Comparison of ENCODE assay signal across 8 cellular contexts in the genomic region with DNA sequence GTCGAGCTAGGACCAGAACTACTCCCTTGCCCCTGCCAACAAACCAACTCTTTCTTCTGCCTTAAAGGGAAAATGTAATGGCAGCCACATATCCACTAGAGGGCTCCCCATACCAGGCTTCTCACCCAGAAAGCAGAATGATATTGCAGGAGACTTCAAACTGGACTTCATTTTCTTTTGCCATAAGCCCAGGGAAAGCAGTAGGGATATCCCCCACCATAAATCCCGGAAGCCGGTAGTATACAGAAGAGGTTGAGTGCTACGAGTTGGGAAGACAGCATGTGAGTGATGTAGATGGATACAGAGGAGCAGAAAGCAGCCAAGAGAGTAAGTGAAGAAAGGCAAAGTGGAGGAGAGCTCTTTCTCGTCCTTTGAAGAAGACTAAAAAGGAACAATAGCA. TPM values are rescaled to one million over a fixed set of nuclear protein-coding genes. Genes with fewer than 3 reads are reported as not detected.
DNase-seq lines count a peak whose midpoint lies in the region; ATAC-seq and TF ChIP-seq lines count a peak whose summit lies in the region.

No MANE protein-coding gene starts in this region.

- WGBS in SK-N-SH (ENCODE audit: low lambda C conversion rate) = 21% methylated on average over 5 of the region's 5 CpGs

- no peaks in the 10 kb centered on the region for H3F3A ChIP-seq in SK-N-SH (replicated peaks; ENCODE audit: insufficient read depth)

- H3K4me3 ChIP-seq in SK-N-SH (ENCODE audit: low read depth in 2 of 2, low read length in 1 of 2) = peak overlapping the region in 1 of 2 experiments; percentile 13; a peak in 1 of 4 replicates
- no peak overlapping the region for H3K4me3 ChIP-seq in cardiac muscle cell

- POLR2A ChIA-PET in SK-N-SH (lab: Yijun Ruan, JAX) = interaction anchor here (0.6 kb wide), 1 partner anchor 85 kb away, joined by 3 read pairs; no protein-coding TSS in a partner anchor

- no peak overlapping the region for H3K4me3 Mint-ChIP-seq in activated naive CD8-positive, alpha-beta T cell treated with anti-CD3 and anti-CD28 coated beads, Interleukin-2, amount 50 U/mL, for 24 hours

- H3K27ac ChIP-seq in SK-N-SH (ENCODE audit: low read depth in 2 of 2, low read length in 1 of 2) = no peak overlapping the region
- no peak overlapping the region for H3K27ac ChIP-seq in cardiac muscle cell

- TF ChIP-seq CTCF in SK-N-SH (IDR thresholded peaks at IDR 0.05) (peak; percentile 90), cardiac muscle cell (IDR thresholded peaks at IDR 0.05; ENCODE audit: low read depth, low read length) (peak; percentile 92)

- CTCF ChIA-PET in SK-N-SH (lab: Yijun Ruan, JAX) = interaction anchor here (0.6 to 4.7 kb wide), 55 partner anchors 8 to 573 kb away, joined by 3 to 146 read pairs (median 4); a partner anchor contains a TSS

- H3K4me1 ChIP-seq in SK-N-SH (ENCODE audit: control insufficient read depth in 1 of 2, insufficient read depth in 2 of 2, low read depth in 1 of 2, low read length in 1 of 2) (no peaks in the 10 kb centered on the region), cardiac muscle cell (ENCODE audit: low read depth) (no peaks in the 10 kb centered on the region)

- DNase-seq in GM04504 (ENCODE audit: low read depth) = peak; percentile 24
- peak; percentile 66 for DNase-seq in NCI-H1105 (lab: John Stamatoyannopoulos, UW)
- peak; percentile 76 for DNase-seq in SK-N-SH
- peak; percentile 39 for DNase-seq in activated naive CD8-positive, alpha-beta T cell treated with anti-CD3 and anti-CD28 coated beads, Interleukin-2, amount 50 U/mL, for 24 hours
- peak; percentile 75 to 91 for DNase-seq in cardiac muscle cell (ENCODE audit: low read depth in 1 of 2, low spot score in 1 of 2)
- peak; percentile 49 for DNase-seq in pulmonary artery endothelial cell (ENCODE audit: low read depth, low spot score)

- peaks cover 4% of the 10 kb centered on the region for H3K27me3 Mint-ChIP-seq in activated naive CD8-positive, alpha-beta T cell treated with anti-CD3 and anti-CD28 coated beads, Interleukin-2, amount 50 U/mL, for 24 hours

- peak overlapping the region; percentile 48; the same call in 1 of the 2 replicates for H2AFZ ChIP-seq in SK-N-SH (ENCODE audit: low read depth)

- H3K36me3 Mint-ChIP-seq in activated naive CD8-positive, alpha-beta T cell treated with anti-CD3 and anti-CD28 coated beads, Interleukin-2, amount 50 U/mL, for 24 hours (ENCODE audit: low read depth) = no peaks in the 10 kb centered on the region

- peaks cover 9% of the 10 kb centered on the region for H3K9me3 Mint-ChIP-seq in activated naive CD8-positive, alpha-beta T cell treated with anti-CD3 and anti-CD28 coated beads, Interleukin-2, amount 50 U/mL, for 24 hours

- H3K4me2 ChIP-seq in SK-N-SH = no peak overlapping the region; the same call in 1 of the 2 replicates

- H3K27me3 ChIP-seq in SK-N-SH (ENCODE audit: insufficient read depth) (no peaks in the 10 kb centered on the region), cardiac muscle cell (no peaks in the 10 kb centered on the region)

- no peak for TF ChIP-seq EP300 in SK-N-SH (IDR thresholded peaks at IDR 0.05; ENCODE audit: borderline replicate concordance in 1 of 2, low read depth in 1 of 2, low read length in 1 of 2)

- no peak overlapping the region for H3K9ac ChIP-seq in SK-N-SH

- no peaks in the 10 kb centered on the region; the same call in 1 of the 2 replicates for H3K9me3 ChIP-seq in SK-N-SH
- H3K9me3 ChIP-seq in cardiac muscle cell (ENCODE audit: low read depth) = no peaks in the 10 kb centered on the region

- ATAC-seq in activated naive CD8-positive, alpha-beta T cell treated with anti-CD3 and anti-CD28 coated beads, Interleukin-2, amount 50 U/mL, for 24 hours = peak; percentile 43
- no peak for ATAC-seq in GM18861 (IDR thresholded peaks at IDR 0.05; ENCODE audit: unreplicated experiment)
- no peak for ATAC-seq in HG03342 (IDR thresholded peaks at IDR 0.05; ENCODE audit: unreplicated experiment)

- H3K9me2 ChIP-seq in SK-N-SH = no peaks in the 10 kb centered on the region

- no peak overlapping the region for H3K27ac Mint-ChIP-seq in activated naive CD8-positive, alpha-beta T cell treated with anti-CD3 and anti-CD28 coated beads, Interleukin-2, amount 50 U/mL, for 24 hours

- TF ChIP-seq RAD21 in SK-N-SH (IDR thresholded peaks at IDR 0.05; ENCODE audit: low read length) = peak; percentile 98

- no peaks in the 10 kb centered on the region for H3K4me1 Mint-ChIP-seq in activated naive CD8-positive, alpha-beta T cell treated with anti-CD3 and anti-CD28 coated beads, Interleukin-2, amount 50 U/mL, for 24 hours

- H3K79me2 ChIP-seq in SK-N-SH (ENCODE audit: insufficient read depth) = no peaks in the 10 kb centered on the region

- no peaks in the 10 kb centered on the region for H4K20me1 ChIP-seq in SK-N-SH (ENCODE audit: insufficient read depth)

- H3K36me3 ChIP-seq in SK-N-SH (replicated peaks in 1 of 2; ENCODE audit: control insufficient read depth in 1 of 2, insufficient read depth in 2 of 2, low read length in 1 of 2) (no peaks in the 10 kb centered on the region), cardiac muscle cell (no peaks in the 10 kb centered on the region)

TF ChIP-seq in SK-N-SH, 30 proteins besides CTCF, POLR2A, EP300 and RAD21:
- TF ChIP-seq SMC3 (IDR thresholded peaks at IDR 0.05; ENCODE audit: low read depth, low read length) (peak; percentile 97), CHD2 (IDR thresholded peaks at IDR 0.05; ENCODE audit: low read length, partially characterized antibody) (no peak)
TF ChIP-seq in SK-N-SH: peak in this region for 1.

RNA-seq across cellular contexts. Expression of a gene that starts 12.1 kb away (rescaled TPM):
- polyA plus RNA-seq in SK-N-SH (2012; rRNA removed) (not detected in 2 replicates), cardiac muscle cell (0.90 TPM in 1 of 2 replicates, not detected in the other)
- polyA plus RNA-seq in SK-N-SH (2012; cell fraction: cytosol; rRNA removed) = not detected in 2 replicates
- not detected in 2 replicates for polyA plus RNA-seq in SK-N-SH (2012; cell fraction: nucleus; rRNA removed)
- total RNA-seq in cardiac muscle cell (0.06 TPM in 1 of 2 replicates, not detected in the other), pulmonary artery endothelial cell (not detected in 2 replicates)

RNA-seq across cellular contexts. Expression of a gene that starts 27.0 kb away (rescaled TPM):
- polyA plus RNA-seq in SK-N-SH (2012; rRNA removed) (not detected in 2 replicates), cardiac muscle cell (not detected in 2 replicates)
- not detected in 2 replicates for polyA plus RNA-seq in SK-N-SH (2012; cell fraction: cytosol; rRNA removed)
- not detected in 2 replicates for polyA plus RNA-seq in SK-N-SH (2012; cell fraction: nucleus; rRNA removed)
- total RNA-seq in cardiac muscle cell (not detected in 2 replicates), pulmonary artery endothelial cell (not detected in 2 replicates)

RNA-seq across cellular contexts. Expression of a gene that starts 57.7 kb away (rescaled TPM):
- polyA plus RNA-seq in SK-N-SH (2012; rRNA removed) = 4.6 and 5.6 TPM in 2 replicates
- polyA plus RNA-seq in SK-N-SH (2012; cell fraction: cytosol; rRNA removed) = 4.5 and 4.9 TPM in 2 replicates
- 1.8 and 2.1 TPM in 2 replicates for polyA plus RNA-seq in SK-N-SH (2012; cell fraction: nucleus; rRNA removed)
- 0.42 TPM in 1 of 2 replicates, not detected in the other for total RNA-seq in cardiac muscle cell
- not detected in 2 replicates for polyA plus RNA-seq in cardiac muscle cell
- 2.9 and 4.2 TPM in 2 replicates for total RNA-seq in pulmonary artery endothelial cell

Comparison
In these comparisons a context has a peak if more than half of its experiments do, and no peak if none do; other contexts are left out.
1. DNase-seq: peak in every context shown above with its lines; median percentile 83 in cardiac muscle cell; 76 in SK-N-SH; 66 in NCI-H1105; 49 in pulmonary artery endothelial cell; 39 in activated naive CD8-positive, alpha-beta T cell treated with anti-CD3 and anti-CD28 coated beads, Interleukin-2, amount 50 U/mL, for 24 hours; 24 in GM04504.